Comparison of ENCODE assay signal across 9 cellular contexts in the genomic region with DNA sequence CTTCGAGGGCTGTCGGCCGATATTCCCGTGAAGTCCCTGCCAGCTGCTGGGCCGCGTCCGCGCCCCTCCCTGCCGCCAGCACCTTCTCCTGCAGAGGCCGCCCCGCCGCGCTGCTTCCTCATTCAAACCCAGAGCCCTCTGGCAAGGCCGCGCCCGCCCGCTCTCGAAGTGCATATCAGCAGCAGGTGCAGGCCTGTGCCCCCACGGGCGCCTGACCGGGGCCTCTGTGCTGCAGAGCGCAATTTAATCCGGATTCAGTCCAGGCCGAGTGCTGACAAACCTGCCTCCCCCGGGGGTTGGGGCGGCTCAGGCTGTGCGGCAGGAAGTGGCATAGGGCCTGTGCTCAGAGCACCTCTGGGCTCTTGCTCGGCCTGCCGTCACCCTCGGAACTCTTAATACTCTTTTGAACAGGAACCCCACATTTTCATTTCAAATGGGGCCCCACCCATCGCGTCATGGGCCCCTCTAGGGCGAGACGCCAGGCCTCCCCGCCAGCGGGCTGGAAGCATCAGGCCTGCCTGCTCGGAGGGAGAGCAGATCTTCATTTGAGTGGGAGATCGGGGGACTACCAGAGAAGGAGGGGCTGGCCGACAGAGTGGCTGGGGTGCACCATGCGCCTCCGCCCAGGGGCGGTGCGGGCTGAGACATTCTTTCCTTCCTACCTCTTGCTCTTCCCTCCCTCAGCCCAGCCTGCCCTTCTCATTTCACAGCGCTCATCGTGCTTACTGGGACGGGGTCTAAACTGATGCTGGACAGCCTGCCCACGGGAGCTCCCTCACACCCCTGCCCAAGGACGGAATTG.
A peak's percentile ranks its signal among the peaks of the same experiment; 100 is the strongest.
DNase-seq lines count a peak whose midpoint lies in the region; ATAC-seq, FAIRE-seq and TF ChIP-seq lines count a peak whose summit lies in the region.
"Had no signal": no experiment of that assay in that cellular context is flagged by ENCODE, and none has a peak within 500 bp of the region (broad histone marks: within the 10 kb centered on the region; RNA-seq: fewer than 3 reads in every experiment).

No MANE protein-coding gene starts in this region.

- intact Hi-C loops in colonic mucosa (cut with DNase I), result no loop called here

- H3K4me3 ChIP-seq in WERI-Rb-1 (ENCODE audit: low read depth, low read length) (no peak overlapping the region), colonic mucosa (peak overlapping the region; percentile 9)

- no peak for TF ChIP-seq CTCF in GM10266 (IDR thresholded peaks at IDR 0.05; ENCODE audit: control insufficient read depth, insufficient read depth, low read depth, missing control alignments)
- no peak for TF ChIP-seq CTCF in WERI-Rb-1 (IDR thresholded peaks at IDR 0.05; ENCODE audit: low read depth, low read length)
- no peak for TF ChIP-seq CTCF in colonic mucosa (IDR thresholded peaks at IDR 0.05)

- H3K9ac ChIP-seq in colonic mucosa (ENCODE audit: low read depth in 2 of 2, low read length in 2 of 2), result no peak overlapping the region

- no peaks in the 10 kb centered on the region for H3K4me1 ChIP-seq in colonic mucosa

- H3K27me3 ChIP-seq in WERI-Rb-1 (ENCODE audit: insufficient read depth, low read depth, severe bottlenecking) (no peaks in the 10 kb centered on the region), colonic mucosa (no peaks in the 10 kb centered on the region)

- DNase-seq in GM10266 (ENCODE audit: extremely low spot score) (peak; percentile 72), WERI-Rb-1 (peak; percentile 65), colonic mucosa (peak; percentile 34), HTR-8/SVneo (ENCODE audit: insufficient read length, low spot score) (no peak), SKM-1 treated with dmso at 0.1 percent for 144 hours (lab: John Stamatoyannopoulos, UW; ENCODE audit: unreplicated experiment) (no peak), SIG-M5 (lab: John Stamatoyannopoulos, UW) (no peak)
- DNase-seq in stimulated activated CD4-positive, alpha-beta T cell treated with anti-CD3 and anti-CD28 coated beads, Interleukin-12 subunit alpha, Interleukin-12 subunit beta, amount 100 ng/mL, for 48 hours (ENCODE audit: low read depth in 2 of 3, low spot score in 1 of 3), result peak; percentile 18 to 28 (median 27)

- H3K9me3 ChIP-seq in WERI-Rb-1 (ENCODE audit: severe bottlenecking) (no peaks in the 10 kb centered on the region), colonic mucosa (no peaks in the 10 kb centered on the region)

- no peak overlapping the region for H3K27ac ChIP-seq in WERI-Rb-1
- H3K27ac ChIP-seq in colonic mucosa, result no peak overlapping the region

- peak; percentile 92 for ATAC-seq in HG02610 (IDR thresholded peaks at IDR 0.05; ENCODE audit: unreplicated experiment)

- H3K36me3 ChIP-seq in WERI-Rb-1 (no peaks in the 10 kb centered on the region), colonic mucosa (no peaks in the 10 kb centered on the region)

- FAIRE-seq in HTR-8/SVneo (lab: Jason Lieb, UNC), result no peak
- FAIRE-seq: bronchial epithelial cell had no signal

Comparison
In these comparisons a context has a peak if more than half of its experiments do, and no peak if none do; other contexts are left out.
1. DNase-seq: peak in GM10266 (single experiment), WERI-Rb-1 (single experiment), colonic mucosa (single experiment) and stimulated activated CD4-positive, alpha-beta T cell treated with anti-CD3 and anti-CD28 coated beads, Interleukin-12 subunit alpha, Interleukin-12 subunit beta, amount 100 ng/mL, for 48 hours (3 of 3); none in HTR-8/SVneo (single experiment), SKM-1 treated with dmso at 0.1 percent for 144 hours (single experiment) and SIG-M5 (single experiment).